Comparison of ENCODE assay signal across 9 cellular contexts in genomic region chr15:78950906-78951840, GRCh38. TPM values are rescaled to one million over a fixed set of nuclear protein-coding genes. Genes with fewer than 3 reads are reported as not detected.
DNase-seq lines count a peak whose midpoint lies in the region; ATAC-seq and TF ChIP-seq lines count a peak whose summit lies in the region.
"Had no signal": no experiment of that assay in that cellular context is flagged by ENCODE, and none has a peak within 500 bp of the region (broad histone marks: within the 10 kb centered on the region; RNA-seq: fewer than 3 reads in every experiment).

No MANE protein-coding gene starts in this region.

- no peak overlapping the region for H3K27ac Mint-ChIP-seq in activated CD8-positive, alpha-beta T cell treated with anti-CD3 and anti-CD28 coated beads for 36 hours
- no peak overlapping the region for H3K27ac Mint-ChIP-seq in activated CD8-positive, alpha-beta T cell treated with anti-CD3 and anti-CD28 coated beads, Interleukin-2, amount 10 ng/mL, durations not matched to agents 7 days and 5 days
- H3K27ac Mint-ChIP-seq in WTC11 (no peak overlapping the region), type B pancreatic cell (peak overlapping the region; percentile 80)

- H3K4me3 ChIP-seq in left ventricle myocardium inferior: no peak overlapping the region

- peaks cover 2% of the 10 kb centered on the region for H3K27me3 Mint-ChIP-seq in activated CD8-positive, alpha-beta T cell treated with anti-CD3 and anti-CD28 coated beads for 36 hours
- H3K27me3 Mint-ChIP-seq in activated CD8-positive, alpha-beta T cell treated with anti-CD3 and anti-CD28 coated beads, Interleukin-2, amount 10 ng/mL, durations not matched to agents 7 days and 5 days (ENCODE audit: low read depth): peaks cover 19% of the 10 kb centered on the region
- peaks cover 17% of the 10 kb centered on the region for H3K27me3 Mint-ChIP-seq in WTC11 (ENCODE audit: low read depth)
- peaks cover 8% of the 10 kb centered on the region for H3K27me3 Mint-ChIP-seq in type B pancreatic cell

- CTCF ChIA-PET in activated CD8-positive, alpha-beta T cell treated with anti-CD3 and anti-CD28 coated beads for 36 hours (lab: Charles Lee): no interaction called here
- CTCF ChIA-PET in activated CD8-positive, alpha-beta T cell treated with anti-CD3 and anti-CD28 coated beads, Interleukin-2, amount 10 ng/mL, durations not matched to agents 7 days and 5 days (lab: Charles Lee): no interaction called here
- CTCF ChIA-PET in WTC11 (lab: Charles Lee): interaction anchor here (1.2 to 3.1 kb wide), 4 partner anchors 17 to 56 kb away, joined by 3 to 14 read pairs (median 7); no protein-coding TSS in a partner anchor

- H3K27ac ChIP-seq in left ventricle myocardium inferior (replicated peaks): peak overlapping the region; percentile 67

- no peaks in the 10 kb centered on the region for H3K27me3 ChIP-seq in left ventricle myocardium inferior (ENCODE audit: low read depth)

- POLR2A ChIA-PET in activated CD8-positive, alpha-beta T cell treated with anti-CD3 and anti-CD28 coated beads for 36 hours (lab: Charles Lee): no interaction called here
- POLR2A ChIA-PET in activated CD8-positive, alpha-beta T cell treated with anti-CD3 and anti-CD28 coated beads, Interleukin-2, amount 10 ng/mL, durations not matched to agents 7 days and 5 days (lab: Charles Lee): interaction anchor here (0.7 kb wide), 2 partner anchors 27 to 79 kb away, joined by 3 read pairs; no protein-coding TSS in a partner anchor
- POLR2A ChIA-PET in WTC11 (lab: Charles Lee): no interaction called here

- peaks cover 7% of the 10 kb centered on the region for H3K4me1 Mint-ChIP-seq in activated CD8-positive, alpha-beta T cell treated with anti-CD3 and anti-CD28 coated beads for 36 hours (ENCODE audit: low read depth)
- peaks cover 10% of the 10 kb centered on the region for H3K4me1 Mint-ChIP-seq in activated CD8-positive, alpha-beta T cell treated with anti-CD3 and anti-CD28 coated beads, Interleukin-2, amount 10 ng/mL, durations not matched to agents 7 days and 5 days (ENCODE audit: low read depth)
- H3K4me1 Mint-ChIP-seq in WTC11: peaks cover 18% of the 10 kb centered on the region
- H3K4me1 Mint-ChIP-seq in type B pancreatic cell (ENCODE audit: unreplicated experiment): peaks cover 5% of the 10 kb centered on the region

- DNase-seq in activated CD8-positive, alpha-beta T cell treated with anti-CD3 and anti-CD28 coated beads for 36 hours: no peak
- no peak for DNase-seq in activated CD8-positive, alpha-beta T cell treated with anti-CD3 and anti-CD28 coated beads, Interleukin-2, amount 10 ng/mL, durations not matched to agents 7 days and 5 days
- no peak for DNase-seq in WTC11 (ENCODE audit: low spot score)
- no peak for DNase-seq in left ventricle myocardium inferior
- no peak for DNase-seq in type B pancreatic cell (ENCODE audit: extremely low spot score, unreplicated experiment)
- DNase-seq in mesenteric fat pad (ENCODE audit: low spot score): no peak
- DNase-seq in NCI-H2081 (lab: John Stamatoyannopoulos, UW): no peak
- DNase-seq: NK-92 treated with Interleukin-12 subunit alpha and Interleukin-12 subunit beta, amount 100 ng/mL, for 24 hours had no signal

- intact Hi-C loops in activated CD8-positive, alpha-beta T cell treated with anti-CD3 and anti-CD28 coated beads for 36 hours (cut with micrococcal nuclease): no loop called here
- intact Hi-C loops in left ventricle myocardium inferior (cut with micrococcal nuclease): no loop called here

- TF ChIP-seq CTCF in activated CD8-positive, alpha-beta T cell treated with anti-CD3 and anti-CD28 coated beads for 36 hours (IDR thresholded peaks at IDR 0.05): no peak
- TF ChIP-seq CTCF in WTC11 (IDR thresholded peaks at IDR 0.05): no peak
- peak; percentile 39 for TF ChIP-seq CTCF in left ventricle myocardium inferior (IDR thresholded peaks at IDR 0.05; ENCODE audit: borderline replicate concordance)
- TF ChIP-seq CTCF in type B pancreatic cell (conservative IDR thresholded peaks at IDR 0.05): peak; percentile 26

- H3K4me3 Mint-ChIP-seq in activated CD8-positive, alpha-beta T cell treated with anti-CD3 and anti-CD28 coated beads for 36 hours: no peak overlapping the region
- H3K4me3 Mint-ChIP-seq in activated CD8-positive, alpha-beta T cell treated with anti-CD3 and anti-CD28 coated beads, Interleukin-2, amount 10 ng/mL, durations not matched to agents 7 days and 5 days: no peak overlapping the region
- H3K4me3 Mint-ChIP-seq in WTC11 (no peak overlapping the region), type B pancreatic cell (no peak overlapping the region)

- no peaks in the 10 kb centered on the region for H3K9me3 ChIP-seq in left ventricle myocardium inferior (replicated peaks)

- no peaks in the 10 kb centered on the region for H3K9me3 Mint-ChIP-seq in activated CD8-positive, alpha-beta T cell treated with anti-CD3 and anti-CD28 coated beads for 36 hours
- H3K9me3 Mint-ChIP-seq in activated CD8-positive, alpha-beta T cell treated with anti-CD3 and anti-CD28 coated beads, Interleukin-2, amount 10 ng/mL, durations not matched to agents 7 days and 5 days (ENCODE audit: insufficient read depth): no peaks in the 10 kb centered on the region
- H3K9me3 Mint-ChIP-seq in WTC11: no peaks in the 10 kb centered on the region
- no peaks in the 10 kb centered on the region for H3K9me3 Mint-ChIP-seq in type B pancreatic cell

- peak; percentile 37 for ATAC-seq in activated CD8-positive, alpha-beta T cell treated with anti-CD3 and anti-CD28 coated beads for 36 hours
- no peak for ATAC-seq in activated CD8-positive, alpha-beta T cell treated with anti-CD3 and anti-CD28 coated beads, Interleukin-2, amount 10 ng/mL, durations not matched to agents 7 days and 5 days
- peak; percentile 57 for ATAC-seq in WTC11
- no peak for ATAC-seq in GM19328 (IDR thresholded peaks at IDR 0.05; ENCODE audit: unreplicated experiment)

- peaks cover 32% of the 10 kb centered on the region for H3K4me1 ChIP-seq in left ventricle myocardium inferior

- H3K36me3 ChIP-seq in left ventricle myocardium inferior: no peaks in the 10 kb centered on the region

- H3K36me3 Mint-ChIP-seq in activated CD8-positive, alpha-beta T cell treated with anti-CD3 and anti-CD28 coated beads for 36 hours (ENCODE audit: low read depth): no peaks in the 10 kb centered on the region
- no peaks in the 10 kb centered on the region for H3K36me3 Mint-ChIP-seq in activated CD8-positive, alpha-beta T cell treated with anti-CD3 and anti-CD28 coated beads, Interleukin-2, amount 10 ng/mL, durations not matched to agents 7 days and 5 days (ENCODE audit: low read depth)
- no peaks in the 10 kb centered on the region for H3K36me3 Mint-ChIP-seq in WTC11
- no peaks in the 10 kb centered on the region for H3K36me3 Mint-ChIP-seq in type B pancreatic cell

TF ChIP-seq in WTC11, 78 proteins besides CTCF, POLR2A, EP300 and RAD21 (continues in another document):
- TF ChIP-seq ATF6 (CRISPR knock-in tag; IDR thresholded peaks at IDR 0.05) (no peak), PREB (CRISPR knock-in tag; IDR thresholded peaks at IDR 0.05; ENCODE audit: borderline replicate concordance) (no peak), IRF2 (CRISPR knock-in tag; IDR thresholded peaks at IDR 0.05; ENCODE audit: borderline replicate concordance, low read depth) (no peak), FOXK1 (CRISPR knock-in tag; IDR thresholded peaks at IDR 0.05) (no peak), RELA (CRISPR knock-in tag; IDR thresholded peaks at IDR 0.05; ENCODE audit: borderline replicate concordance) (no peak), ZNF317 (CRISPR knock-in tag; IDR thresholded peaks at IDR 0.05; ENCODE audit: borderline replicate concordance, low read depth) (no peak), SMAD3 (CRISPR knock-in tag; IDR thresholded peaks at IDR 0.05; ENCODE audit: borderline replicate concordance) (no peak), ATF3 (CRISPR knock-in tag; conservative IDR thresholded peaks at IDR 0.05) (no peak), NFYB (CRISPR knock-in tag; conservative IDR thresholded peaks at IDR 0.05; ENCODE audit: low read depth) (no peak)

RNA-seq across cellular contexts. Expression of gene CTSH, which starts 6.3 kb away (rescaled TPM):
- total RNA-seq in activated CD8-positive, alpha-beta T cell treated with anti-CD3 and anti-CD28 coated beads for 36 hours: 10 to 100 TPM; 13.2 to 14.1 TPM
- 10 to 100 TPM; 34.0 to 35.3 TPM for total RNA-seq in activated CD8-positive, alpha-beta T cell treated with anti-CD3 and anti-CD28 coated beads, Interleukin-2, amount 10 ng/mL, durations not matched to agents 7 days and 5 days
- total RNA-seq in WTC11 (2021) (20.4 to 31.8 TPM (median 31.1 TPM) in 3 replicates), left ventricle myocardium inferior (52.6 TPM), type B pancreatic cell (ENCODE audit: low replicate concordance) (55.4 and 77.1 TPM in 2 replicates), mesenteric fat pad (67.9 TPM)

Comparison
In these comparisons a context has a peak if more than half of its experiments do, and no peak if none do; other contexts are left out.
1. ATAC-seq: peak in activated CD8-positive, alpha-beta T cell treated with anti-CD3 and anti-CD28 coated beads for 36 hours (single experiment) and WTC11 (single experiment); none in activated CD8-positive, alpha-beta T cell treated with anti-CD3 and anti-CD28 coated beads, Interleukin-2, amount 10 ng/mL, durations not matched to agents 7 days and 5 days (single experiment) and GM19328 (single experiment).
2. CTCF ChIP-seq: peak in left ventricle myocardium inferior (single experiment) and type B pancreatic cell (single experiment); none in activated CD8-positive, alpha-beta T cell treated with anti-CD3 and anti-CD28 coated beads for 36 hours (single experiment) and WTC11 (single experiment).